ENCODE assay signal across 8 cellular contexts in the genomic region with DNA sequence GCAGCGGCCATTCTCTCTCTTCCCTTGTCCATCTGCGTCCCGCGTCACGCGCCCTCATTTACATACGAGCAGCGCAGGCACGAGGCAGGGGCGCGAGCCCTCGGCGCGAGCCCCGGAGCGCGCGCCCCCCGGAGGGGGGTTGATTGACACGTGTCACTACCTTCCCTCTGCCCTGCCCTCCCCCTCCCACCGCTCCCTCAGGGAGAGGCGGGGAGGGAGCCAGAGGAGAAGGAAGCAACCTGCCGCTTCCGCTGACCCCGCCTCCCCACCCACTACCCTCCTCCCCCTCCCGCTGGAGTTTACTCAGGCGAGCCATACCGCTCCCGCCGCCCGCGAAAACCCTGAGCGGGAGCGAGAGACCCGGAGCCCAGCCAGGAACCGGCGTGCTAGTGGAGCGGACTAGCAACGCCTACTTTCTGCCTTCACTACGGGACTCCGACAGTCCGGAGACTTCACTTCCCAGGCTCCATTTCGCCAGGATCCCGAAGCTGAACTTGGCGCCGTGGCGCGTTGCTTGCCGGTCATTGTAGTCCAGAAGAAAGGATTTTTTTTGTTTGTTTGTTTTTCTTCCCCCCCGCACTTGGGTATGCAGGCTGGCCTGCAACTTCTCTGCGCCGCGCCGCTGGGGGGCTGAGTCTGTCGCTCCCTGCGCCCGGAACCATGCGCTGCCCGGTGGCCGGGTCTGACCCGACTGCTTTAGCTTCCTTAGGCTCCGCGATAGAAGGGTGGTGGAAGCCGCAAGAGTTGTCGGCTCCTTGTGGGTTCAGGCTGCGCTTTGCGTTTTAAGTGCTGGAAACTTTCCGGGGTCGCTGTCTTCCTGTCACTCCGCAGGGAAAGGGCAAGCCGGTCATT. TPM values are rescaled to one million over a fixed set of nuclear protein-coding genes. Genes with fewer than 3 reads are reported as not detected.
DNase-seq lines count a peak whose midpoint lies in the region; ATAC-seq and TF ChIP-seq lines count a peak whose summit lies in the region.

A gene (minus strand): TSS at position 36 of the 852 bp plus-strand sequence. CDS start 4 bp downstream, at position 32.

- DNase-seq in CD14-positive monocyte (ENCODE audit: low spot score) (peak; percentile 87), NCI-H748 treated with DMSO at 0.1 percent for 48 hours (lab: John Stamatoyannopoulos, UW) (peak; percentile 92), dorsolateral prefrontal cortex (peak; percentile 82 to 97 (median 94))
- DNase-seq in activated CD4-positive, alpha-beta T cell treated with anti-CD3 and anti-CD28 coated beads, Interleukin-2, amount 50 U/mL, for 48 hours: peak; percentile 83 to 88
- peak; percentile 88 for DNase-seq in stimulated activated CD4-positive, alpha-beta T cell treated with anti-CD3 and anti-CD28 coated beads, Interleukin-4, amount 100 ng/mL, for 24 hours

- peak within 1 kb of the TSS; percentile 88 to 97 (median 93) for H3K27ac Mint-ChIP-seq in CD14-positive monocyte

- under 1% methylated on average over 71 of the region's 71 CpGs for WGBS in liver

- TF ChIP-seq RAD21 in liver (IDR thresholded peaks at IDR 0.05): peak; percentile 44

- peak within 1 kb of the TSS; percentile 68 to 99 (median 93) for H3K4me3 ChIP-seq in dorsolateral prefrontal cortex
- H3K4me3 ChIP-seq in liver (ENCODE audit: low read depth in 1 of 3, low read length in 3 of 3): peak within 1 kb of the TSS; percentile 78 to 92 (median 91)

- no peaks in the 10 kb centered on the region for H3K27me3 ChIP-seq in dorsolateral prefrontal cortex
- H3K27me3 ChIP-seq in liver (ENCODE audit: control insufficient read depth in 4 of 4, insufficient read depth in 4 of 4, low read length in 3 of 4): no peaks in the 10 kb centered on the region

- H3K36me3 ChIP-seq in liver (ENCODE audit: control insufficient read depth in 4 of 4, insufficient read depth in 3 of 4, low read depth in 1 of 4, low read length in 3 of 4): no peaks in the 10 kb centered on the region

- H3K27ac ChIP-seq in dorsolateral prefrontal cortex: peak within 1 kb of the TSS; percentile 66 to 98 (median 94)
- H3K27ac ChIP-seq in liver (ENCODE audit: low read depth in 1 of 2, low read length in 2 of 2): peak within 1 kb of the TSS; percentile 92 to 94

- intact Hi-C loops in CD14-positive monocyte (cut with micrococcal nuclease) (loop anchor here (5.0 kb wide), 2 partner anchors 210 to 445 kb away; a partner anchor contains a TSS), dorsolateral prefrontal cortex (cut with DNase I) (loop anchor here (2.0 to 5.0 kb wide), 2 partner anchors 211 to 570 kb away; a partner anchor contains a TSS)

- H3K4me1 Mint-ChIP-seq in CD14-positive monocyte: peaks cover 39% of the 10 kb centered on the region

- no peaks in the 10 kb centered on the region for H3K9me3 ChIP-seq in liver (ENCODE audit: control insufficient read depth in 4 of 4, low read length in 3 of 4)

- ATAC-seq in GM19372 (IDR thresholded peaks at IDR 0.05; ENCODE audit: low read depth, unreplicated experiment) (peak; percentile 66), HG03558 (IDR thresholded peaks at IDR 0.05; ENCODE audit: extremely low read depth, unreplicated experiment) (peak; percentile 61)

- H3K4me3 Mint-ChIP-seq in CD14-positive monocyte: peak within 1 kb of the TSS; percentile 99 to 100

- peaks cover 0 to 3% of the 10 kb centered on the region in 2 donors for H3K36me3 Mint-ChIP-seq in CD14-positive monocyte

- peaks cover 2 to 19% (median 7%) of the 10 kb centered on the region in 4 donors for H3K4me1 ChIP-seq in liver (ENCODE audit: control insufficient read depth in 4 of 4, insufficient read depth in 4 of 4, low read length in 3 of 4)

- H3K27me3 Mint-ChIP-seq in CD14-positive monocyte (ENCODE audit: low read depth in 3 of 3): peaks cover 4 to 19% (median 17%) of the 10 kb centered on the region in 3 donors

- TF ChIP-seq CTCF in CD14-positive monocyte (IDR thresholded peaks at IDR 0.05) (no peak), dorsolateral prefrontal cortex (IDR thresholded peaks at IDR 0.05 in 54 of 56, conservative IDR thresholded peaks at IDR 0.05 in 2 of 56; ENCODE audit: low read depth in 1 of 56, partially characterized antibody in 56 of 56) (peak in 25 of 56 donors; percentile 5 to 46 (median 26)), liver (IDR thresholded peaks at IDR 0.05; ENCODE audit: low read depth, low read length, missing input control) (peak; percentile 23)

- peak within 1 kb of the TSS; percentile 72 for H3K9ac ChIP-seq in liver (ENCODE audit: low read depth in 1 of 2, low read length in 2 of 2)

- H3K9me3 Mint-ChIP-seq in CD14-positive monocyte: peaks cover 0 to 1% (median 0%) of the 10 kb centered on the region in 7 donors

TF ChIP-seq in liver, 16 proteins besides CTCF, POLR2A, EP300 and RAD21:
- TF ChIP-seq SP1 (IDR thresholded peaks at IDR 0.05): peak; percentile 73
- no peak for TF ChIP-seq HNF4G (IDR thresholded peaks at IDR 0.05)
- TF ChIP-seq, protein P1, sequence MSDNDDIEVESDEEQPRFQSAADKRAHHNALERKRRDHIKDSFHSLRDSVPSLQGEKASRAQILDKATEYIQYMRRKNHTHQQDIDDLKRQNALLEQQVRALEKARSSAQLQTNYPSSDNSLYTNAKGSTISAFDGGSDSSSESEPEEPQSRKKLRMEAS (IDR thresholded peaks at IDR 0.05): peak; percentile 73
- TF ChIP-seq FOXA1 (IDR thresholded peaks at IDR 0.05): no peak
- TF ChIP-seq EGR1 (IDR thresholded peaks at IDR 0.05; ENCODE audit: low read depth in 2 of 2): no peak
- TF ChIP-seq HNF4A (conservative IDR thresholded peaks at IDR 0.05): peak; percentile 1 to 25
- peak; percentile 25 to 76 for TF ChIP-seq GABPA (IDR thresholded peaks at IDR 0.05 in 1 of 2, conservative IDR thresholded peaks at IDR 0.05 in 1 of 2)
- peak; percentile 54 for TF ChIP-seq TAF1 (conservative IDR thresholded peaks at IDR 0.05)
- peak; percentile 30 for TF ChIP-seq NR2F2 (IDR thresholded peaks at IDR 0.05)
- peak; percentile 24 to 48 for TF ChIP-seq RXRA (IDR thresholded peaks at IDR 0.05)
- TF ChIP-seq YY1 (IDR thresholded peaks at IDR 0.05): peak; percentile 78
- TF ChIP-seq JUND (IDR thresholded peaks at IDR 0.05): peak in 1 of 2 donors; percentile 8
- TF ChIP-seq FOXA2 (IDR thresholded peaks at IDR 0.05): no peak
- TF ChIP-seq, protein P2, sequence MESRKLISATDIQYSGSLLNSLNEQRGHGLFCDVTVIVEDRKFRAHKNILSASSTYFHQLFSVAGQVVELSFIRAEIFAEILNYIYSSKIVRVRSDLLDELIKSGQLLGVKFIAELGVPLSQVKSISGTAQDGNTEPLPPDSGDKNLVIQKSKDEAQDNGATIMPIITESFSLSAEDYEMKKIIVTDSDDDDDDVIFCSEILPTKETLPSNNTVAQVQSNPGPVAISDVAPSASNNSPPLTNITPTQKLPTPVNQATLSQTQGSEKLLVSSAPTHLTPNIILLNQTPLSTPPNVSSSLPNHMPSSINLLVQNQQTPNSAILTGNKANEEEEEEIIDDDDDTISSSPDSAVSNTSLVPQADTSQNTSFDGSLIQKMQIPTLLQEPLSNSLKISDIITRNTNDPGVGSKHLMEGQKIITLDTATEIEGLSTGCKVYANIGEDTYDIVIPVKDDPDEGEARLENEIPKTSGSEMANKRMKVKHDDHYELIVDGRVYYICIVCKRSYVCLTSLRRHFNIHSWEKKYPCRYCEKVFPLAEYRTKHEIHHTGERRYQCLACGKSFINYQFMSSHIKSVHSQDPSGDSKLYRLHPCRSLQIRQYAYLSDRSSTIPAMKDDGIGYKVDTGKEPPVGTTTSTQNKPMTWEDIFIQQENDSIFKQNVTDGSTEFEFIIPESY (IDR thresholded peaks at IDR 0.05): peak; percentile 72

RNA-seq across cellular contexts. Expression of the gene that starts here (rescaled TPM):
- polyA plus RNA-seq in CD14-positive monocyte: 10 to 100 TPM in 1 of 2 donors, 1 to 10 TPM in 1; 9.6 to 19.1 TPM
- total RNA-seq in dorsolateral prefrontal cortex: 10 to 100 TPM in 118 of 120 experiments, 1 to 10 TPM in 2; 8.6 to 31.3 (median 18.1) TPM
- 10 to 100 TPM in 1 of 2 donors, 1 to 10 TPM in 1; 7.1 to 12.0 TPM for total RNA-seq in liver
- 1 to 10 TPM; 2.1 to 6.0 TPM for polyA plus RNA-seq in liver

Comparison
In these comparisons a context has a peak if more than half of its experiments do, and no peak if none do; other contexts are left out.
1. Peak in every context shown above with its lines: DNase-seq, ATAC-seq, H3K4me3 ChIP-seq and H3K27ac ChIP-seq.